Comparison of ENCODE assay signal across 9 cellular contexts in the genomic region with DNA sequence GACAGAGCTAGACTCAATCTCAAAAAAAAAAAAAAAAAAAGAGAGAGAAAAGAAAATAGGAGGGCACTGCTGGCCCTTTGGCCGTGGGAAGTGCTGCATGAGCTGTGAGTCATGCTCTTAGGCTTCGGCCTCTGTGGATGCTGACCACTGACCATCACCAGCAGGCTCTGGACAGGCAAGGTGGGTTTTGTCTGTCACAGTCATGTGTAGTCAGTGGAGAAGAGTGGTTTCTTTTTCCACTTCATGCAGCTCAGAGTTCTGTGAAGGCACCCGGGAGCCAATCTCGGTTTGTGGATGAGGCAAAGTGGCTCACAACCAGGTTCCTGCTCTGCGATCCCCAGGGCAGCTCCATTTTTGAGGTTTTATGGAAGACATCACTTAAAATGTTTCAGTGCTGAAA. TPM values are rescaled to one million over a fixed set of nuclear protein-coding genes. Genes with fewer than 3 reads are reported as not detected.
A peak's percentile ranks its signal among the peaks of the same experiment; 100 is the strongest.
DNase-seq lines count a peak whose midpoint lies in the region; FAIRE-seq and TF ChIP-seq lines count a peak whose summit lies in the region.
"Had no signal": no experiment of that assay in that cellular context is flagged by ENCODE, and none has a peak within 500 bp of the region (broad histone marks: within the 10 kb centered on the region; RNA-seq: fewer than 3 reads in every experiment).

No MANE protein-coding gene starts in this region.

- H3K9me1 ChIP-seq in endothelial cell of umbilical vein (replicated peaks; ENCODE audit: control insufficient read depth, extremely low read depth, insufficient read depth, low read length): no peaks in the 10 kb centered on the region

- TF ChIP-seq POLR2A in endothelial cell of umbilical vein (IDR thresholded peaks at IDR 0.05; ENCODE audit: low read depth, low read length) (no peak), uterus (IDR thresholded peaks at IDR 0.05) (no peak)

- DNase-seq in GM03348 (ENCODE audit: low spot score) (peak; percentile 34), SW480 (ENCODE audit: low spot score) (peak; percentile 17), endothelial cell of umbilical vein (ENCODE audit: low read depth, low spot score) (peak; percentile 52), ascending aorta (ENCODE audit: low spot score in 2 of 2) (no peak), NCI-H1436 (lab: John Stamatoyannopoulos, UW) (no peak), uterus (no peak)
- DNase-seq: heart right ventricle, NCI-H345 had no signal

- POLR2A ChIA-PET in endothelial cell of umbilical vein (lab: Charles Lee): interaction anchor here (0.6 to 0.7 kb wide), 2 partner anchors 31 to 52 kb away, joined by 6 read pairs; no protein-coding TSS in a partner anchor

- no peaks in the 10 kb centered on the region for H3K79me2 ChIP-seq in endothelial cell of umbilical vein (ENCODE audit: control insufficient read depth, insufficient read depth, low read length)

- H3K4me1 ChIP-seq in endothelial cell of umbilical vein (ENCODE audit: control insufficient read depth, extremely low read depth, insufficient read depth, low read length) (peaks cover 26% of the 10 kb centered on the region), skeletal muscle satellite cell (ENCODE audit: control insufficient read depth, insufficient read depth, low read length) (peaks cover 53% of the 10 kb centered on the region), ascending aorta (no peaks in the 10 kb centered on the region), uterus (no peaks in the 10 kb centered on the region)

- CTCF ChIA-PET in endothelial cell of umbilical vein (lab: Charles Lee): interaction anchor here (0.6 to 1.9 kb wide), 5 partner anchors 12 to 173 kb away, joined by 3 to 6 read pairs (median 5); no protein-coding TSS in a partner anchor

- peak; percentile 35 for FAIRE-seq in endothelial cell of umbilical vein (lab: Jason Lieb, UNC)

- no peak overlapping the region for H3K4me2 ChIP-seq in endothelial cell of umbilical vein (ENCODE audit: insufficient read depth, low read length)
- peak overlapping the region; percentile 2 for H3K4me2 ChIP-seq in skeletal muscle satellite cell (ENCODE audit: low read length)

- H3K27me3 ChIP-seq in endothelial cell of umbilical vein (ENCODE audit: control insufficient read depth in 2 of 2, insufficient read depth in 2 of 2, low read length in 2 of 2): no peaks in the 10 kb centered on the region
- no peaks in the 10 kb centered on the region for H3K27me3 ChIP-seq in skeletal muscle satellite cell (ENCODE audit: control insufficient read depth, insufficient read depth, low read length)
- no peaks in the 10 kb centered on the region for H3K27me3 ChIP-seq in ascending aorta
- H3K27me3 ChIP-seq in uterus: no peaks in the 10 kb centered on the region
- H3K27me3 ChIP-seq: heart right ventricle had no signal

- H3K4me3 ChIP-seq in endothelial cell of umbilical vein (replicated peaks in 1 of 3; ENCODE audit: insufficient read depth in 1 of 3, low read depth in 1 of 3, low read length in 3 of 3) (no peak overlapping the region), skeletal muscle satellite cell (ENCODE audit: low read length) (no peak overlapping the region), ascending aorta (no peak overlapping the region), uterus (no peak overlapping the region)
- H3K4me3 ChIP-seq: heart right ventricle had no signal

- H3K9me3 ChIP-seq in endothelial cell of umbilical vein (replicated peaks; ENCODE audit: control insufficient read depth, insufficient read depth, low read length) (no peaks in the 10 kb centered on the region), skeletal muscle satellite cell (replicated peaks; ENCODE audit: low read length) (no peaks in the 10 kb centered on the region), ascending aorta (no peaks in the 10 kb centered on the region), uterus (no peaks in the 10 kb centered on the region)
- H3K9me3 ChIP-seq: heart right ventricle had no signal

- dilution Hi-C loops in endothelial cell of umbilical vein (cut with MboI; ENCODE audit: extremely low pct_ligation_motif_present, low sequenced_read_pairs): no loop called here

- BruUV-seq in endothelial cell of umbilical vein (replicated peaks; lab: Mats Ljungman, UMichigan): no TSS peak

- intact Hi-C loops in endothelial cell of umbilical vein (cut with micrococcal nuclease): loop anchor here (5.0 kb wide), 1 partner anchor 42 kb away; no protein-coding TSS in a partner anchor
- intact Hi-C loops in ascending aorta (cut with DNase I): no loop called here
- intact Hi-C loops in uterus (cut with DNase I; ENCODE audit: low total_unique reads): no loop called here

- TF ChIP-seq CTCF in endothelial cell of umbilical vein (IDR thresholded peaks at IDR 0.05; ENCODE audit: extremely low read depth in 1 of 2, insufficient read depth in 1 of 2, low read depth in 1 of 2, low read length in 2 of 2) (no peak), ascending aorta (IDR thresholded peaks at IDR 0.05) (no peak), uterus (IDR thresholded peaks at IDR 0.05) (no peak)

- H2AFZ ChIP-seq in endothelial cell of umbilical vein (ENCODE audit: low read depth, low read length): no peak overlapping the region

- no peaks in the 10 kb centered on the region for H4K20me1 ChIP-seq in endothelial cell of umbilical vein (replicated peaks; ENCODE audit: control insufficient read depth, extremely low read depth, insufficient read depth, low read length)

- H3K9ac ChIP-seq in endothelial cell of umbilical vein (replicated peaks; ENCODE audit: extremely low read depth, insufficient read depth, low read length) (no peak overlapping the region), skeletal muscle satellite cell (ENCODE audit: low read depth, low read length) (no peak overlapping the region)

- no peak overlapping the region for H3K27ac ChIP-seq in endothelial cell of umbilical vein (ENCODE audit: insufficient read depth, low read depth, low read length)
- H3K27ac ChIP-seq in ascending aorta: no peak overlapping the region
- no peak overlapping the region for H3K27ac ChIP-seq in uterus

- H3K36me3 ChIP-seq in endothelial cell of umbilical vein (ENCODE audit: control insufficient read depth in 2 of 2, extremely low read depth in 1 of 2, insufficient read depth in 2 of 2, low read length in 2 of 2): no peaks in the 10 kb centered on the region
- no peaks in the 10 kb centered on the region for H3K36me3 ChIP-seq in skeletal muscle satellite cell (ENCODE audit: insufficient read depth, low read length)
- H3K36me3 ChIP-seq in ascending aorta: no peaks in the 10 kb centered on the region
- no peaks in the 10 kb centered on the region for H3K36me3 ChIP-seq in uterus
- H3K36me3 ChIP-seq: heart right ventricle had no signal

TF ChIP-seq in endothelial cell of umbilical vein, 7 proteins besides CTCF, POLR2A, EP300 and RAD21:
- TF ChIP-seq POLR2AphosphoS5 (IDR thresholded peaks at IDR 0.05; ENCODE audit: insufficient read depth, low read depth, low read length): no peak
- no peak for TF ChIP-seq EZH2 (IDR thresholded peaks at IDR 0.05; ENCODE audit: borderline replicate concordance, low read depth, low read length, severe bottlenecking)
- peak; percentile 25 for TF ChIP-seq JUN (IDR thresholded peaks at IDR 0.05; ENCODE audit: borderline replicate concordance, insufficient read depth, insufficient read length, low read depth)
- TF ChIP-seq FOS (IDR thresholded peaks at IDR 0.05; ENCODE audit: borderline replicate concordance, insufficient read depth, low read length): peak; percentile 60
- TF ChIP-seq MYC (IDR thresholded peaks at IDR 0.05; ENCODE audit: low read depth, low read length): no peak

RNA-seq across cellular contexts. Expression of a gene that starts 58.1 kb away (rescaled TPM):
- total RNA-seq in endothelial cell of umbilical vein (24.2 and 27.0 TPM in 2 replicates), ascending aorta (3.6 TPM), uterus (10 to 100 TPM in 2 of 4 donors, 1 to 10 TPM in 2; 1.3 to 38.7 (median 20.3) TPM)
- polyA plus RNA-seq in endothelial cell of umbilical vein: 12.7 and 22.0 TPM in 2 replicates
- 18.6 and 25.6 TPM in 2 replicates for polyA plus RNA-seq in endothelial cell of umbilical vein (2011; cell fraction: cytosol; rRNA removed)
- polyA plus RNA-seq in endothelial cell of umbilical vein (2011; cell fraction: nucleus; rRNA removed): 14.6 and 26.8 TPM in 2 replicates
- 20.5 and 20.7 TPM in 2 replicates for polyA plus RNA-seq in endothelial cell of umbilical vein (2012)
- 15.0 and 18.9 TPM in 2 replicates for polyA minus RNA-seq in endothelial cell of umbilical vein
- 2.2 TPM for polyA minus RNA-seq in endothelial cell of umbilical vein (2011; cell fraction: cytosol; rRNA and poly(A)+ RNA removed)
- 5.6 and 7.4 TPM in 2 replicates for polyA minus RNA-seq in endothelial cell of umbilical vein (2011; cell fraction: nucleus; rRNA and poly(A)+ RNA removed)
- total RNA-seq in skeletal muscle satellite cell (2012; rRNA removed): 4.2 and 8.1 TPM in 2 replicates

Comparison
In these comparisons a context has a peak if more than half of its experiments do, and no peak if none do; other contexts are left out.
1. DNase-seq: peak in GM03348 (single experiment), SW480 (single experiment) and endothelial cell of umbilical vein (single experiment); none in ascending aorta (0 of 2), NCI-H1436 (single experiment) and uterus (0 of 2).